24 cellular contexts compared by ENCODE assay signal in the genomic region with DNA sequence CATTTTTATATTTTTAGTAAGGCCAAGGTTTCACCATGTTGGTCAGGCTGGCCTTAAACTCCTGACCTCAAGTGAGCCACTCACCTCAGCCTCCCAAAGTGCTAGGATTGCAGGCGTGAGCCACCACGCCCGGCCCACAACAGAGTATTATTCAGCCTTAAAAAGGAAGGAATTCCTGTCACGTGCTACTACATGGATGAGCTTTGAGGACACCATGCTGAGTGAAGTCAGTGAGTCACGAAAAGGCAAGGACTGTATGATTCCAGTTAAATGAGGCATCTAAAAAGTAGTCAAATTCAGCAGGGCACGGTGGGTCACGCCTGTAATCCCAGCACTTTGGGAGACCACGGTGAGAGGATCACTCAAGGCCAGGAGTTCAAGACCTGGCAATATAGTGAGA. TPM values are rescaled to one million over a fixed set of nuclear protein-coding genes. Genes with fewer than 3 reads are reported as not detected.
DNase-seq lines count a peak whose midpoint lies in the region; ATAC-seq and TF ChIP-seq lines count a peak whose summit lies in the region.
"Had no signal": no experiment of that assay in that cellular context is flagged by ENCODE, and none has a peak within 500 bp of the region (broad histone marks: within the 10 kb centered on the region; RNA-seq: fewer than 3 reads in every experiment).

No MANE protein-coding gene starts in this region.

- H3K4me3 ChIP-seq in astrocyte of the cerebellum (ENCODE audit: low read depth, low read length) (no peak overlapping the region), upper lobe of left lung (no peak overlapping the region), mesendoderm (ENCODE audit: low read length) (no peak overlapping the region)
- H3K4me3 ChIP-seq: BLaER1, coronary artery, MG63 had no signal

- peaks cover 25% of the 10 kb centered on the region for H3K4me1 Mint-ChIP-seq in activated CD4-positive, alpha-beta T cell treated with anti-CD3 and anti-CD28 coated beads, Interleukin-2, amount 10 ng/mL, durations not matched to agents 7 days and 5 days

- H3K4me2 ChIP-seq in mesendoderm (ENCODE audit: low read length), result no peak overlapping the region
- H3K4me2 ChIP-seq: BLaER1 had no signal

- H4K8ac ChIP-seq in mesendoderm (ENCODE audit: low read depth, low read length), result no peak overlapping the region

- in situ Hi-C loops in astrocyte of the cerebellum (cut with HindIII; ENCODE audit: low sequenced_read_pairs), result no loop called here

- no peak overlapping the region for H3K4me3 Mint-ChIP-seq in activated CD4-positive, alpha-beta T cell treated with anti-CD3 and anti-CD28 coated beads, Interleukin-2, amount 10 ng/mL, durations not matched to agents 7 days and 5 days
- H3K4me3 Mint-ChIP-seq: activated T-cell treated with anti-CD3 and anti-CD28 coated beads, Interleukin-2, amount 50 U/mL, for 72 hours; stimulated activated effector memory CD8-positive, alpha-beta T cell treated with anti-CD3 and anti-CD28 coated beads, Interleukin-12 subunit alpha, Interleukin-12 subunit beta, amount 100 ng/mL, for 72 hours; T-helper 1 cell treated with Interleukin-12 subunit alpha and Interleukin-12 subunit beta and Interleukin-4 antibody, amounts not matched to agents 30 μg/mL and 1 μg/mL, for 36 hours had no signal

- H3K9me3 ChIP-seq in upper lobe of left lung, result no peaks in the 10 kb centered on the region
- H3K9me3 ChIP-seq: BLaER1, MG63 had no signal

- H3K79me1 ChIP-seq in mesendoderm (ENCODE audit: low read length), result no peaks in the 10 kb centered on the region

- no peak for TF ChIP-seq EP300 in upper lobe of left lung (IDR thresholded peaks at IDR 0.05)

- H2BK5ac ChIP-seq in mesendoderm (ENCODE audit: low read length), result no peak overlapping the region

- POLR2A ChIA-PET in activated CD4-positive, alpha-beta T cell treated with anti-CD3 and anti-CD28 coated beads, Interleukin-2, amount 10 ng/mL, durations not matched to agents 7 days and 5 days (lab: Charles Lee), result no interaction called here

- H3K27me3 ChIP-seq in upper lobe of left lung (no peaks in the 10 kb centered on the region), mesendoderm (ENCODE audit: insufficient read depth, low read length, poor library complexity) (no peaks in the 10 kb centered on the region)
- H3K27me3 ChIP-seq: BLaER1, MG63 had no signal

- no peak for ATAC-seq in upper lobe of left lung (ENCODE audit: low FRiP score in 2 of 2)
- no peak for ATAC-seq in GM18519 (IDR thresholded peaks at IDR 0.05; ENCODE audit: low FRiP score, unreplicated experiment)
- ATAC-seq: activated T-cell treated with anti-CD3 and anti-CD28 coated beads, Interleukin-2, amount 50 U/mL, for 72 hours; right cardiac atrium; stimulated activated effector memory CD8-positive, alpha-beta T cell treated with anti-CD3 and anti-CD28 coated beads, Interleukin-12 subunit alpha, Interleukin-12 subunit beta, amount 100 ng/mL, for 72 hours had no signal

- no peak overlapping the region for H2BK120ac ChIP-seq in mesendoderm (ENCODE audit: low read depth, low read length)

- H3K27me3 Mint-ChIP-seq in activated CD4-positive, alpha-beta T cell treated with anti-CD3 and anti-CD28 coated beads, Interleukin-2, amount 10 ng/mL, durations not matched to agents 7 days and 5 days, result no peaks in the 10 kb centered on the region
- H3K27me3 Mint-ChIP-seq: activated naive CD4-positive, alpha-beta T cell treated with anti-CD3 and anti-CD28 coated beads, Interleukin-2, amount 50 U/mL, for 24 hours had no signal

- no peaks in the 10 kb centered on the region for H3K9me3 Mint-ChIP-seq in activated CD4-positive, alpha-beta T cell treated with anti-CD3 and anti-CD28 coated beads, Interleukin-2, amount 10 ng/mL, durations not matched to agents 7 days and 5 days
- H3K9me3 Mint-ChIP-seq: activated naive CD4-positive, alpha-beta T cell treated with anti-CD3 and anti-CD28 coated beads, Interleukin-2, amount 50 U/mL, for 24 hours; activated T-cell treated with anti-CD3 and anti-CD28 coated beads, Interleukin-2, amount 50 U/mL, for 72 hours; stimulated activated effector memory CD8-positive, alpha-beta T cell treated with anti-CD3 and anti-CD28 coated beads, Interleukin-12 subunit alpha, Interleukin-12 subunit beta, amount 100 ng/mL, for 72 hours; T-helper 1 cell treated with Interleukin-12 subunit alpha and Interleukin-12 subunit beta and Interleukin-4 antibody, amounts not matched to agents 30 μg/mL and 1 μg/mL, for 36 hours had no signal

- peaks cover 46% of the 10 kb centered on the region for H3K36me3 Mint-ChIP-seq in activated CD4-positive, alpha-beta T cell treated with anti-CD3 and anti-CD28 coated beads, Interleukin-2, amount 10 ng/mL, durations not matched to agents 7 days and 5 days (ENCODE audit: low read depth)

- H3K4me1 ChIP-seq in upper lobe of left lung (peaks cover 65 to 73% (median 68%) of the 10 kb centered on the region in 4 donors), mesendoderm (ENCODE audit: control insufficient read depth, low read depth, low read length) (no peaks in the 10 kb centered on the region)
- H3K4me1 ChIP-seq: BLaER1 had no signal

- no peak overlapping the region for H4K5ac ChIP-seq in mesendoderm (ENCODE audit: low read length)

- no peak overlapping the region for H3K4ac ChIP-seq in mesendoderm (ENCODE audit: low read depth, low read length)

- no peak overlapping the region for H3K9ac ChIP-seq in mesendoderm (ENCODE audit: low read length)

- no peak for DNase-seq in activated CD4-positive, alpha-beta T cell treated with anti-CD3 and anti-CD28 coated beads, Interleukin-2, amount 10 ng/mL, durations not matched to agents 7 days and 5 days
- DNase-seq in activated CD4-positive, alpha-beta T cell treated with anti-CD3 and anti-CD28 coated beads for 4 hours, result no peak
- DNase-seq in astrocyte of the cerebellum (ENCODE audit: low read depth) (peak; percentile 43), iris pigment epithelial cell (ENCODE audit: low read depth) (peak; percentile 64), upper lobe of left lung (no peak), mesendoderm (no peak), T-helper 2 cell (no peak)
- DNase-seq: activated T-cell treated with anti-CD3 and anti-CD28 coated beads, Interleukin-2, amount 50 U/mL, for 72 hours; Calu3; foreskin fibroblast; GDM1; H7; MG63; NCI-H1436 treated with DMSO at 0.1 percent for 48 hours; NCI-H2171; nucleus accumbens had no signal

- no peaks in the 10 kb centered on the region for H3K79me2 ChIP-seq in mesendoderm (ENCODE audit: control insufficient read depth, insufficient read depth, low read length)

- peak overlapping the region in 3 of 4 donors; percentile 78 to 83 (median 80) for H3K27ac ChIP-seq in upper lobe of left lung
- H3K27ac ChIP-seq in mesendoderm (ENCODE audit: low read depth, low read length), result no peak overlapping the region
- H3K27ac ChIP-seq: 22Rv1, BLaER1, coronary artery had no signal

- peak overlapping the region; percentile 51 for H3K27ac Mint-ChIP-seq in activated CD4-positive, alpha-beta T cell treated with anti-CD3 and anti-CD28 coated beads, Interleukin-2, amount 10 ng/mL, durations not matched to agents 7 days and 5 days
- H3K27ac Mint-ChIP-seq: activated naive CD4-positive, alpha-beta T cell treated with anti-CD3 and anti-CD28 coated beads, Interleukin-2, amount 50 U/mL, for 24 hours; activated T-cell treated with anti-CD3 and anti-CD28 coated beads, Interleukin-2, amount 50 U/mL, for 72 hours; stimulated activated effector memory CD8-positive, alpha-beta T cell treated with anti-CD3 and anti-CD28 coated beads, Interleukin-12 subunit alpha, Interleukin-12 subunit beta, amount 100 ng/mL, for 72 hours; T-helper 1 cell treated with Interleukin-12 subunit alpha and Interleukin-12 subunit beta and Interleukin-4 antibody, amounts not matched to agents 30 μg/mL and 1 μg/mL, for 36 hours had no signal

- no peak overlapping the region for H3K18ac ChIP-seq in mesendoderm (ENCODE audit: low read length)

- no peak for TF ChIP-seq POLR2A in upper lobe of left lung (IDR thresholded peaks at IDR 0.05)

- H3K36me3 ChIP-seq in upper lobe of left lung (peaks cover 15 to 75% (median 44%) of the 10 kb centered on the region in 4 donors), mesendoderm (ENCODE audit: control insufficient read depth, insufficient read depth, low read length) (peaks cover 16% of the 10 kb centered on the region)

- TF ChIP-seq CTCF in astrocyte of the cerebellum (IDR thresholded peaks at IDR 0.05; ENCODE audit: low read depth, low read length, missing control alignments) (no peak), upper lobe of left lung (IDR thresholded peaks at IDR 0.05) (no peak)

- no peak overlapping the region for H3K56ac ChIP-seq in mesendoderm (ENCODE audit: low read length)

- H2AK5ac ChIP-seq in mesendoderm (ENCODE audit: low read length), result no peak overlapping the region

- CTCF ChIA-PET in activated CD4-positive, alpha-beta T cell treated with anti-CD3 and anti-CD28 coated beads, Interleukin-2, amount 10 ng/mL, durations not matched to agents 7 days and 5 days (lab: Charles Lee), result interaction anchor here (1.1 to 1.9 kb wide), 3 partner anchors 17 to 88 kb away, joined by 3 to 7 read pairs (median 4); no protein-coding TSS in a partner anchor

- 81 to 85% methylated on average over 8 of the region's 8 CpGs for WGBS in upper lobe of left lung, 2 donors
- WGBS in mesendoderm (ENCODE audit: extremely low coverage, insufficient coverage, low lambda C conversion rate), result no CpG with 5 or more reads among the region's 8 CpGs

- no peak overlapping the region for H3K23ac ChIP-seq in mesendoderm (ENCODE audit: low read length)

- no peak overlapping the region for H2BK15ac ChIP-seq in mesendoderm (replicated peaks; ENCODE audit: low read depth)

RNA-seq across cellular contexts. Expression of gene CSF3, which starts 9.7 kb away (rescaled TPM):
- not detected for total RNA-seq in activated CD4-positive, alpha-beta T cell treated with anti-CD3 and anti-CD28 coated beads, Interleukin-2, amount 10 ng/mL, durations not matched to agents 7 days and 5 days
- total RNA-seq in upper lobe of left lung, result 10 to 100 TPM in 1 of 6 donors, 1 to 10 TPM in 5; 1.6 to 14.4 (median 2.7) TPM
- polyA plus RNA-seq in mesendoderm (2013, experiment 1 of 2), result 0.04 TPM
- 0.04 TPM for polyA plus RNA-seq in mesendoderm (2013, experiment 2 of 2)
- total RNA-seq: activated T-cell treated with anti-CD3 and anti-CD28 coated beads, Interleukin-2, amount 50 U/mL, for 72 hours had no signal

RNA-seq across cellular contexts. Expression of gene MED24, which starts 29.3 kb away (rescaled TPM):
- 100 to 1,000 TPM in 1 of 2 experiments, 10 to 100 TPM in 1; 92.1 to 102 TPM for total RNA-seq in activated CD4-positive, alpha-beta T cell treated with anti-CD3 and anti-CD28 coated beads, Interleukin-2, amount 10 ng/mL, durations not matched to agents 7 days and 5 days
- total RNA-seq in upper lobe of left lung, result 100 to 1,000 TPM in 1 of 6 donors, 10 to 100 TPM in 5; 36.5 to 157 (median 71.0) TPM
- polyA plus RNA-seq in mesendoderm (2013, experiment 1 of 2), result 54.7 TPM
- 54.0 TPM for polyA plus RNA-seq in mesendoderm (2013, experiment 2 of 2)

RNA-seq across cellular contexts. Expression of gene THRA, which starts 37.9 kb away (rescaled TPM):
- 1 to 10 TPM; 8.6 to 9.1 TPM for total RNA-seq in activated CD4-positive, alpha-beta T cell treated with anti-CD3 and anti-CD28 coated beads, Interleukin-2, amount 10 ng/mL, durations not matched to agents 7 days and 5 days
- total RNA-seq in upper lobe of left lung, result 10 to 100 TPM; 31.0 to 55.3 (median 49.9) TPM
- polyA plus RNA-seq in mesendoderm (2013, experiment 1 of 2), result 2.5 TPM
- 2.9 TPM for polyA plus RNA-seq in mesendoderm (2013, experiment 2 of 2)

RNA-seq across cellular contexts. Expression of gene PSMD3, which starts 44.3 kb away (rescaled TPM):
- 10 to 100 TPM; 88.4 to 94.9 TPM for total RNA-seq in activated CD4-positive, alpha-beta T cell treated with anti-CD3 and anti-CD28 coated beads, Interleukin-2, amount 10 ng/mL, durations not matched to agents 7 days and 5 days
- 100 to 1,000 TPM in 2 of 6 donors, 10 to 100 TPM in 4; 55.5 to 117 (median 78.8) TPM for total RNA-seq in upper lobe of left lung
- 159 TPM for polyA plus RNA-seq in mesendoderm (2013, experiment 1 of 2)
- 159 TPM for polyA plus RNA-seq in mesendoderm (2013, experiment 2 of 2)

Comparison
In these comparisons a context has a peak if more than half of its experiments do, and no peak if none do; other contexts are left out.
1. DNase-seq: peak in astrocyte of the cerebellum (single experiment) and iris pigment epithelial cell (single experiment); none in activated CD4-positive, alpha-beta T cell treated with anti-CD3 and anti-CD28 coated beads, Interleukin-2, amount 10 ng/mL, durations not matched to agents 7 days and 5 days (single experiment), activated CD4-positive, alpha-beta T cell treated with anti-CD3 and anti-CD28 coated beads for 4 hours (0 of 2), upper lobe of left lung (0 of 2), mesendoderm (single experiment) and T-helper 2 cell (0 of 5).